8 cellular contexts compared by ENCODE assay signal in the genomic region with DNA sequence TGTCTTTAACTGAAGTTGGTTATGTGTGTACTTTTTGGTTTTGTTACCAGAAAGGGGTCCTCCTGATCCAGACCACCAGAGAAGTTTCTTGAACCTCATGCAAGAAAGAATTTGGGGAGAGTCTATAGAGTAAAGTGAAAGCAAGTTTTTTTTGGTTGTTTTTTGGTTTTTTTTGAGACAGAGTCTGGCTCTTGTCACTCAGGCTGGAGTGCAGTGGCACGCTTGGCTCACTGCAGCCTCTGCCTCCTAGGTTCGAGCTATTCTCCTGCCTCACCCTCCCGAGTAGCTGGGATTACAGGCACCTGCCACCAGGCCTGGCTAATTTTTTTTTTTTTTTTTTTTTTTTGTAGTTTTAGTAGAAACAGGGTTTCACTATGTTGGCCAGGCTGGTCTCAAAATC. TPM values are rescaled to one million over a fixed set of nuclear protein-coding genes. Genes with fewer than 3 reads are reported as not detected.
A peak's percentile ranks its signal among the peaks of the same experiment; 100 is the strongest.
DNase-seq lines count a peak whose midpoint lies in the region; ATAC-seq, FAIRE-seq and TF ChIP-seq lines count a peak whose summit lies in the region.
"Not testable (repeated sequence)": the region's sequence is repeated elsewhere in the genome, so short reads cannot be mapped to it uniquely, and the experiment has no call there.

No MANE protein-coding gene starts in this region.

- not testable (repeated sequence) for H3K9me3 ChIP-seq in OCI-LY7 (ENCODE audit: low read length); GM12878 (replicated peaks; ENCODE audit: control insufficient read depth, insufficient read depth, low read length); fibroblast of lung (ENCODE audit: control insufficient read depth, insufficient read depth, low read depth, low read length); HepG2 (ENCODE audit: low read length); osteoblast (ENCODE audit: low read depth, low read length)

- not testable (repeated sequence) for TF ChIP-seq CTCF in GM23338 (conservative IDR thresholded peaks at IDR 0.05; ENCODE audit: low read depth in 2 of 2); KMS-11 (conservative IDR thresholded peaks at IDR 0.05; ENCODE audit: low read depth, low read length); OCI-LY7 (conservative IDR thresholded peaks at IDR 0.05; ENCODE audit: low read length); GM12878 (IDR thresholded peaks at IDR 0.05 in 2 of 3, conservative IDR thresholded peaks at IDR 0.05 in 1 of 3; ENCODE audit: control insufficient read depth in 2 of 3, extremely low read depth in 1 of 3, insufficient read depth in 1 of 3, low read depth in 3 of 3, low read length in 3 of 3); fibroblast of lung (conservative IDR thresholded peaks at IDR 0.05 in 1 of 2, IDR thresholded peaks at IDR 0.05 in 1 of 2; ENCODE audit: low read depth in 1 of 2, low read length in 2 of 2); HepG2 (CRISPR knock-in tag; IDR thresholded peaks at IDR 0.05); osteoblast (IDR thresholded peaks at IDR 0.05; ENCODE audit: extremely low read depth, low read depth, low read length)

- peak overlapping the region; percentile 79 for H2AFZ ChIP-seq in ACC112 (ENCODE audit: low read length, unreplicated experiment)
- H2AFZ ChIP-seq in GM23338; HepG2 (ENCODE audit: low read length): not testable (repeated sequence)
- peak overlapping the region; percentile 51; the same call in 1 of the 2 replicates for H2AFZ ChIP-seq in KMS-11 (ENCODE audit: low read depth)
- peak overlapping the region; percentile 86; the same call in 1 of the 2 replicates for H2AFZ ChIP-seq in OCI-LY7 (ENCODE audit: low read length)
- peak overlapping the region; percentile 72 for H2AFZ ChIP-seq in GM12878 (ENCODE audit: control insufficient read depth, low read depth, low read length)
- peak overlapping the region; percentile 75 for H2AFZ ChIP-seq in fibroblast of lung (ENCODE audit: low read length)
- peak overlapping the region; percentile 71 for H2AFZ ChIP-seq in osteoblast (ENCODE audit: low read length)

- H3K9me2 ChIP-seq in GM23338 (ENCODE audit: insufficient read depth); OCI-LY7 (ENCODE audit: insufficient read depth, low read length): not testable (repeated sequence)

- POLR2A ChIA-PET in OCI-LY7 (lab: Charles Lee) (interaction anchor here (0.7 kb wide), 2 partner anchors 14 to 206 kb away, joined by 3 read pairs; no protein-coding TSS in a partner anchor), GM12878 (lab: Charles Lee) (interaction anchor here (0.6 kb wide), 1 partner anchor 15 kb away, joined by 3 read pairs; no protein-coding TSS in a partner anchor)
- POLR2A ChIA-PET in HepG2 (lab: Yijun Ruan, JAX), result not testable (repeated sequence)

- not testable (repeated sequence) for H3K27me3 Mint-ChIP-seq in GM23338 (ENCODE audit: insufficient read depth, low read depth, poor library complexity)

- WGBS in GM12878 (ENCODE audit: insufficient coverage, insufficient replicate concordance, low lambda C conversion rate, missing lambda C conversion rate), result 77% methylated on average over 3 of the region's 3 CpGs
- WGBS in HepG2 (ENCODE audit: low lambda C conversion rate), result 12% methylated on average over 3 of the region's 3 CpGs

- not testable (repeated sequence) for H3K36me3 Mint-ChIP-seq in GM23338 (ENCODE audit: low read depth)

- H3K79me2 ChIP-seq in ACC112 (ENCODE audit: control insufficient read depth, insufficient read depth, low read length, unreplicated experiment); GM23338 (replicated peaks; ENCODE audit: insufficient read depth); KMS-11 (ENCODE audit: insufficient read depth, low read depth); OCI-LY7 (ENCODE audit: insufficient read depth, low read depth, low read length); GM12878 (ENCODE audit: control insufficient read depth, insufficient read depth, low read length); fibroblast of lung (ENCODE audit: control insufficient read depth, insufficient read depth, low read length); HepG2 (ENCODE audit: insufficient read depth, low read length); osteoblast (ENCODE audit: insufficient read depth, low read length): not testable (repeated sequence)

- intact Hi-C loops in OCI-LY7 (cut with micrococcal nuclease; ENCODE audit: unreplicated experiment); GM12878 (cut with micrococcal nuclease; ENCODE audit: unreplicated experiment); HepG2 (cut with micrococcal nuclease; ENCODE audit: unreplicated experiment): not testable (repeated sequence)

- TF ChIP-seq RAD21 in GM12878 (IDR thresholded peaks at IDR 0.05; ENCODE audit: insufficient read depth, low read depth, low read length); HepG2 (CRISPR knock-in tag; IDR thresholded peaks at IDR 0.05): not testable (repeated sequence)

- RAD21 ChIA-PET in GM12878 (lab: Charles Lee; ENCODE audit: unreplicated experiment), result interaction anchor here (0.7 kb wide), 1 partner anchor 53 kb away, joined by 3 read pairs; no protein-coding TSS in a partner anchor

- peak overlapping the region; percentile 46; the same call in 2 of the 3 replicates for H3K4me3 Mint-ChIP-seq in GM23338

- not testable (repeated sequence) for H3K4me3 ChIP-seq in ACC112 (ENCODE audit: low read depth, low read length); KMS-11 (IDR thresholded peaks at IDR 0.05; ENCODE audit: insufficient read depth, low read depth, low read length); OCI-LY7 (ENCODE audit: low read depth, low read length, poor library complexity, severe bottlenecking); HepG2 (replicated peaks in 1 of 3; ENCODE audit: insufficient read depth in 1 of 3, low read depth in 2 of 3, low read length in 3 of 3); osteoblast (ENCODE audit: insufficient read depth, low read length)
- H3K4me3 ChIP-seq in GM23338 (peak overlapping the region; percentile 1; the same call in 1 of the 2 replicates), GM12878 (peak overlapping the region; percentile 32; the same call in 1 of the 2 replicates), fibroblast of lung (replicated peaks in 1 of 4; ENCODE audit: control extremely low read depth in 1 of 4, insufficient read depth in 1 of 4, low read depth in 3 of 4, low read length in 4 of 4) (peak overlapping the region in 1 of 4 experiments; percentile 17)

- DNase-seq in GM23338 (ENCODE audit: low spot score); OCI-LY7 (ENCODE audit: low spot score); GM12878 (ENCODE audit: low read depth, low spot score); fibroblast of lung (ENCODE audit: low read depth in 2 of 2); HepG2 (ENCODE audit: low spot score); osteoblast (ENCODE audit: insufficient read length, low spot score, missing footprints): not testable (repeated sequence)

- H3K9ac ChIP-seq in KMS-11, result peak overlapping the region; percentile 34; the same call in 1 of the 2 replicates
- H3K9ac ChIP-seq in GM12878 (ENCODE audit: control insufficient read depth, insufficient read depth, low read length), result peak overlapping the region; percentile 7; the same call in 1 of the 2 replicates
- H3K9ac ChIP-seq in fibroblast of lung (ENCODE audit: insufficient read depth, low read length); HepG2 (ENCODE audit: insufficient read depth, low read depth, low read length): not testable (repeated sequence)

- SMC1A ChIA-PET in GM12878 (lab: Charles Lee; ENCODE audit: uncharacterized antibody, unreplicated experiment), result interaction anchor here (0.7 to 1.8 kb wide), 4 partner anchors 15 to 152 kb away, joined by 3 to 5 read pairs (median 3); a partner anchor contains a TSS

- TF ChIP-seq POLR2A in GM12878 (IDR thresholded peaks at IDR 0.05; ENCODE audit: low read depth, low read length); HepG2 (IDR thresholded peaks at IDR 0.05; ENCODE audit: insufficient read depth in 1 of 2, low read depth in 2 of 2, low read length in 2 of 2): not testable (repeated sequence)

- not testable (repeated sequence) for FAIRE-seq in GM12878 (lab: Jason Lieb, UNC); HepG2 (lab: Jason Lieb, UNC)

- in situ Hi-C loops in GM12878 (cut with MboI); HepG2 (cut with HindIII; ENCODE audit: extremely low pct_ligation_motif_present, low pct_unique_long_range_greater_than_20kb): not testable (repeated sequence)

- H4K20me1 ChIP-seq in GM23338 (replicated peaks; ENCODE audit: insufficient read depth); KMS-11 (ENCODE audit: insufficient read depth); OCI-LY7 (ENCODE audit: insufficient read depth, low read length); GM12878 (ENCODE audit: control insufficient read depth, insufficient read depth); fibroblast of lung (ENCODE audit: control insufficient read depth, extremely low read depth, insufficient read depth, low read length); HepG2 (ENCODE audit: insufficient read depth, low read length); osteoblast (ENCODE audit: insufficient read depth, low read length): not testable (repeated sequence)

- not testable (repeated sequence) for BruUV-seq in OCI-LY7 (replicated peaks; lab: Mats Ljungman, UMichigan); GM12878 (replicated peaks; lab: Mats Ljungman, UMichigan); HepG2 (replicated peaks; lab: Mats Ljungman, UMichigan)

- H3K27ac Mint-ChIP-seq in GM23338, result peak overlapping the region; percentile 96

- peaks cover 13% of the 10 kb centered on the region for H3K4me1 ChIP-seq in ACC112 (ENCODE audit: control insufficient read depth, insufficient read depth, low read length, unreplicated experiment)
- peaks cover 20% of the 10 kb centered on the region for H3K4me1 ChIP-seq in GM23338 (ENCODE audit: insufficient read depth)
- H3K4me1 ChIP-seq in KMS-11 (ENCODE audit: low read depth, poor library complexity, severe bottlenecking), result peaks cover 44% of the 10 kb centered on the region
- H3K4me1 ChIP-seq in OCI-LY7 (ENCODE audit: insufficient read depth, low read length, poor library complexity, severe bottlenecking), result peaks cover 13% of the 10 kb centered on the region
- H3K4me1 ChIP-seq in GM12878 (ENCODE audit: control insufficient read depth, insufficient read depth, low read length), result peaks cover 16% of the 10 kb centered on the region
- H3K4me1 ChIP-seq in fibroblast of lung (ENCODE audit: control insufficient read depth, extremely low read depth, insufficient read depth, low read length), result not testable (repeated sequence)
- H3K4me1 ChIP-seq in HepG2 (ENCODE audit: insufficient read depth, low read length), result peaks cover 25% of the 10 kb centered on the region
- peaks cover 29% of the 10 kb centered on the region for H3K4me1 ChIP-seq in osteoblast (ENCODE audit: insufficient read depth, low read length)

- H3K4me2 ChIP-seq in GM23338 (peak overlapping the region; percentile 13), KMS-11 (peak overlapping the region; percentile 74), OCI-LY7 (ENCODE audit: low read length) (peak overlapping the region; percentile 44; the same call in 1 of the 2 replicates), GM12878 (ENCODE audit: control insufficient read depth, insufficient read depth) (peak overlapping the region; percentile 78), fibroblast of lung (ENCODE audit: extremely low read depth, insufficient read depth, low read length) (peak overlapping the region; percentile 62), HepG2 (ENCODE audit: low read depth, low read length) (peak overlapping the region; percentile 58; the same call in 1 of the 2 replicates), osteoblast (ENCODE audit: insufficient read depth, low read length) (peak overlapping the region; percentile 49)

- not testable (repeated sequence) for TF ChIP-seq EP300 in GM12878 (IDR thresholded peaks at IDR 0.05; ENCODE audit: borderline replicate concordance in 1 of 2, control insufficient read depth in 1 of 2, low read depth in 2 of 2, low read length in 2 of 2); HepG2 (IDR thresholded peaks at IDR 0.05; ENCODE audit: low read depth in 2 of 2, low read length in 2 of 2); HepG2 (CRISPR knock-in tag; IDR thresholded peaks at IDR 0.05; ENCODE audit: borderline replicate concordance)

- H3K27me3 ChIP-seq in ACC112 (ENCODE audit: insufficient read depth, low read length); GM23338 (ENCODE audit: insufficient read depth); KMS-11 (ENCODE audit: insufficient read depth, low read depth); GM12878 (replicated peaks in 1 of 2; ENCODE audit: control insufficient read depth in 2 of 2, insufficient read depth in 2 of 2, low read length in 1 of 2); fibroblast of lung (ENCODE audit: control insufficient read depth, insufficient read depth, low read length); HepG2 (ENCODE audit: control insufficient read depth in 1 of 2, insufficient read depth in 2 of 2, low read length in 2 of 2); osteoblast (ENCODE audit: insufficient read depth, low read length): not testable (repeated sequence)

- CTCF ChIA-PET in OCI-LY7 (lab: Charles Lee; ENCODE audit: unreplicated experiment); HepG2 (lab: Yijun Ruan, JAX; ENCODE audit: low intra/inter-chr PET ratio, low total read pairs): not testable (repeated sequence)
- CTCF ChIA-PET in GM12878 (lab: Yijun Ruan, JAX), result interaction anchor here (0.8 to 2.8 kb wide), 4 partner anchors 20 to 820 kb away, joined by 3 to 13 read pairs (median 4); no protein-coding TSS in a partner anchor

- ATAC-seq in GM23338, HepG2: not testable (repeated sequence)
- peak; percentile 12; the same call in 1 of the 3 replicates for ATAC-seq in GM12878

- not testable (repeated sequence) for H3K9me3 Mint-ChIP-seq in GM23338

- peaks cover 40% of the 10 kb centered on the region for H3K4me1 Mint-ChIP-seq in GM23338

- H3K36me3 ChIP-seq in ACC112 (ENCODE audit: insufficient read depth, low read length); GM23338 (ENCODE audit: insufficient read depth); KMS-11 (ENCODE audit: insufficient read depth); OCI-LY7 (ENCODE audit: insufficient read depth, low read length); GM12878 (ENCODE audit: control insufficient read depth in 2 of 2, insufficient read depth in 2 of 2, low read length in 1 of 2); fibroblast of lung (ENCODE audit: control insufficient read depth, insufficient read depth, low read length); HepG2 (replicated peaks in 1 of 2; ENCODE audit: control insufficient read depth in 1 of 2, insufficient read depth in 2 of 2, low read length in 2 of 2); osteoblast (ENCODE audit: insufficient read depth, low read length): not testable (repeated sequence)

- H3K27ac ChIP-seq in ACC112 (ENCODE audit: low read depth, low read length); OCI-LY7 (ENCODE audit: low read depth, low read length, poor library complexity, severe bottlenecking); fibroblast of lung (ENCODE audit: insufficient read depth, low read length); HepG2 (ENCODE audit: extremely low read length, insufficient read depth, low read length); osteoblast (ENCODE audit: low read depth, low read length): not testable (repeated sequence)
- H3K27ac ChIP-seq in GM23338 (ENCODE audit: low read depth) (peak overlapping the region; percentile 94), KMS-11 (peak overlapping the region; percentile 75), GM12878 (ENCODE audit: control insufficient read depth, insufficient read depth) (peak overlapping the region; percentile 66)

- H3F3A ChIP-seq in GM23338 (replicated peaks; ENCODE audit: low read depth), result peaks cover 17% of the 10 kb centered on the region

RNA-seq across cellular contexts. Expression of a gene that starts 41.6 kb away (rescaled TPM):
- 60.5 and 81.6 TPM in 2 replicates for total RNA-seq in GM23338 (2014; rRNA removed; shearing (Covaris generic))
- polyA plus RNA-seq in GM23338 (2016; fragmentation: Nextera tagmentation; extraction: Ambion mirVana), result 48.7 and 51.5 TPM in 2 replicates
- total RNA-seq in OCI-LY7 (2014; rRNA removed; shearing (Covaris generic)), result 28.4 and 28.5 TPM in 2 replicates
- total RNA-seq in OCI-LY7 (2022), result 27.3 and 28.3 TPM in 2 replicates
- total RNA-seq in GM12878 (2013; cell fraction: nucleolus; rRNA removed), result 57.4 and 61.1 TPM in 2 replicates
- 19.5 and 21.0 TPM in 2 replicates for total RNA-seq in GM12878 (2014; rRNA removed)
- total RNA-seq in GM12878 (2014; rRNA removed; fragmentation: Illumina TruSeq; extraction: Trizol), result 20.2 and 20.7 TPM in 2 replicates
- total RNA-seq in GM12878 (2021), result 23.9 and 26.1 TPM in 2 replicates
- polyA plus RNA-seq in GM12878 (2011; ENCODE audit: low read depth), result 5.5 TPM
- 18.3 and 18.4 TPM in 2 replicates for polyA plus RNA-seq in GM12878 (2011; rRNA removed)
- 12.8 and 13.5 TPM in 2 replicates for polyA plus RNA-seq in GM12878 (2011; cell fraction: cytosol; rRNA removed)
- polyA plus RNA-seq in GM12878 (2011; cell fraction: nucleus; rRNA removed), result 10.8 and 10.9 TPM in 2 replicates
- 8.4 and 10.4 TPM in 2 replicates for polyA plus RNA-seq in GM12878 (2012)
- 24.9 and 31.3 TPM in 2 replicates for polyA plus RNA-seq in GM12878 (2014; fragmentation: Illumina TruSeq; extraction: Trizol)
- polyA plus RNA-seq in GM12878 (2014; fragmentation: Nextera tagmentation; extraction: Ambion mirVana), result 1 to 10 TPM; 5.7 to 6.9 TPM
- polyA plus RNA-seq in GM12878 (2014; rRNA removed), result 15.6 and 16.8 TPM in 2 replicates
- 10 to 100 TPM; 16.0 to 17.1 TPM for polyA plus RNA-seq in GM12878 (2016; fragmentation: Nextera tagmentation; extraction: Ambion mirVana)
- polyA minus RNA-seq in GM12878 (2011; rRNA and poly(A)+ RNA removed), result 10.8 and 13.4 TPM in 2 replicates
- 5.1 and 7.2 TPM in 2 replicates for polyA minus RNA-seq in GM12878 (2011; cell fraction: cytosol; rRNA and poly(A)+ RNA removed)
- 5.1 and 7.7 TPM in 2 replicates for polyA minus RNA-seq in GM12878 (2011; cell fraction: nucleus; rRNA and poly(A)+ RNA removed)
- total RNA-seq in fibroblast of lung, result 14.9 and 17.0 TPM in 2 replicates
- polyA plus RNA-seq in fibroblast of lung, result 10.4 and 11.7 TPM in 2 replicates
- 7.7 and 8.5 TPM in 2 replicates for polyA plus RNA-seq in fibroblast of lung (2012)
- 3.1 and 6.5 TPM in 2 replicates for polyA minus RNA-seq in fibroblast of lung (ENCODE audit: low replicate concordance)
- 16.9 and 23.9 TPM in 2 replicates for total RNA-seq in HepG2 (2016; rRNA removed; fragmentation: Illumina TruSeq; extraction: Trizol)
- total RNA-seq in HepG2 (2016; cell fraction: cytosol; rRNA removed; fragmentation: Illumina TruSeq; extraction: Trizol; ENCODE audit: low read depth), result 6.1 and 9.3 TPM in 2 replicates
- total RNA-seq in HepG2 (2016; cell fraction: insoluble cytoplasmic fraction; rRNA removed; fragmentation: Illumina TruSeq; extraction: Trizol), result 17.5 and 18.4 TPM in 2 replicates
- 8.8 and 11.2 TPM in 2 replicates for total RNA-seq in HepG2 (2016; cell fraction: membrane; rRNA removed; fragmentation: Illumina TruSeq; extraction: Trizol)
- total RNA-seq in HepG2 (2016; cell fraction: nucleus; rRNA removed; fragmentation: Illumina TruSeq; extraction: Trizol), result 15.6 and 18.9 TPM in 2 replicates
- polyA plus RNA-seq in HepG2 (2011; rRNA removed), result 5.0 and 7.3 TPM in 2 replicates
- polyA plus RNA-seq in HepG2 (2011; cell fraction: cytosol; rRNA removed), result 3.7 and 4.1 TPM in 2 replicates
- 4.2 and 5.2 TPM in 2 replicates for polyA plus RNA-seq in HepG2 (2011; cell fraction: nucleus; rRNA removed)
- polyA plus RNA-seq in HepG2 (2012), result 7.9 and 8.8 TPM in 2 replicates
- 0.55 and 0.70 TPM in 2 replicates for polyA plus RNA-seq in HepG2 (2016; cell fraction: cytosol; fragmentation: Illumina TruSeq; extraction: Trizol; ENCODE audit: low read depth)
- polyA plus RNA-seq in HepG2 (2016; cell fraction: insoluble cytoplasmic fraction; fragmentation: Illumina TruSeq; extraction: Trizol; ENCODE audit: low read depth), result 16.1 and 17.0 TPM in 2 replicates
- 2.7 and 2.9 TPM in 2 replicates for polyA plus RNA-seq in HepG2 (2016; cell fraction: membrane; fragmentation: Illumina TruSeq; extraction: Trizol; ENCODE audit: low read depth)
- 21.8 and 26.9 TPM in 2 replicates for polyA plus RNA-seq in HepG2 (2016; cell fraction: nucleus; fragmentation: Illumina TruSeq; extraction: Trizol; ENCODE audit: insufficient read depth, low read depth)
- 8.6 and 19.9 TPM in 2 replicates for polyA minus RNA-seq in HepG2 (2011; rRNA and poly(A)+ RNA removed; ENCODE audit: low replicate concordance)
- 4.2 and 6.6 TPM in 2 replicates for polyA minus RNA-seq in HepG2 (2011; cell fraction: cytosol; rRNA and poly(A)+ RNA removed)
- 8.5 and 11.8 TPM in 2 replicates for polyA minus RNA-seq in HepG2 (2011; cell fraction: nucleus; rRNA and poly(A)+ RNA removed)
- total RNA-seq in osteoblast, result 23.6 and 26.8 TPM in 2 replicates

Comparison
In these comparisons a context has a peak if more than half of its experiments do, and no peak if none do; other contexts are left out.
1. H3K4me2 ChIP-seq: peak in every context shown above with its lines; median percentile 78 in GM12878; 74 in KMS-11; 62 in fibroblast of lung; 58 in HepG2; 49 in osteoblast; 44 in OCI-LY7; 13 in GM23338.